Comparison of ENCODE assay signal across 8 cellular contexts in the genomic region with DNA sequence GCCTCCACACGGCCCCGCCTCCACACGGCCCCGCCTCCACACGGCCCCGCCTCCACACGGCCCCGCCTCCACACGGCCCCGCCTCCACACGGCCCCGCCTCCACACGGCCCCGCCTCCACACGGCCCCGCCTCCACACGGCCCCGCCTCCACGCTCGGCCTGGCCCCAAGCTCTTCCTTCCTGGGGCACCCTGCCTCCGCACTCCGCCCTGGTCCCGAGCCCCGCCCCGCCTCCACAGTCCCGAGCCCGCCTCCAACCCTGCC. TPM values are rescaled to one million over a fixed set of nuclear protein-coding genes. Genes with fewer than 3 reads are reported as not detected.
DNase-seq lines count a peak whose midpoint lies in the region; ATAC-seq and TF ChIP-seq lines count a peak whose summit lies in the region.
"Not testable (repeated sequence)": the region's sequence is repeated elsewhere in the genome, so short reads cannot be mapped to it uniquely, and the experiment has no call there.

No MANE protein-coding gene starts in this region.

- peaks cover 16% of the 10 kb centered on the region for H3K36me3 Mint-ChIP-seq in CD4-positive, CD25-positive, alpha-beta regulatory T cell
- peaks cover 20% of the 10 kb centered on the region for H3K36me3 Mint-ChIP-seq in activated CD8-positive, alpha-beta memory T cell treated with anti-CD3 and anti-CD28 coated beads, Interleukin-2, amount 10 ng/mL, durations not matched to agents 7 days and 5 days
- H3K36me3 Mint-ChIP-seq in brain = peaks cover 16% of the 10 kb centered on the region

- peak overlapping the region; percentile 91 to 100 (median 92) for H3K4me3 Mint-ChIP-seq in CD4-positive, CD25-positive, alpha-beta regulatory T cell
- peak overlapping the region; percentile 94 for H3K4me3 Mint-ChIP-seq in activated CD8-positive, alpha-beta memory T cell treated with anti-CD3 and anti-CD28 coated beads, Interleukin-2, amount 10 ng/mL, durations not matched to agents 7 days and 5 days
- H3K4me3 Mint-ChIP-seq in brain = peak overlapping the region; percentile 84 to 90 (median 88)
- peak overlapping the region; percentile 95 to 96 for H3K4me3 Mint-ChIP-seq in stimulated activated naive CD8-positive, alpha-beta T cell treated with anti-CD3 and anti-CD28 coated beads, Interleukin-15, amount 100 ng/mL, for 72 hours

- H2AFZ ChIP-seq in OCI-LY1 (ENCODE audit: low read length); neural cell (ENCODE audit: low read depth, low read length): not testable (repeated sequence)

- peaks cover 14% of the 10 kb centered on the region for H3K79me2 ChIP-seq in OCI-LY1 (ENCODE audit: insufficient read depth, low read length)
- not testable (repeated sequence) for H3K79me2 ChIP-seq in neural cell (replicated peaks; ENCODE audit: insufficient read depth, low read length)

- not testable (repeated sequence) for TF ChIP-seq RAD21 in neural cell (conservative IDR thresholded peaks at IDR 0.05)

- H3K27ac ChIP-seq in CD4-positive, CD25-positive, alpha-beta regulatory T cell (ENCODE audit: insufficient read depth, low read length, poor library complexity, severe bottlenecking) = peak overlapping the region; percentile 83
- not testable (repeated sequence) for H3K27ac ChIP-seq in OCI-LY1 (ENCODE audit: low read depth, low read length, poor library complexity, severe bottlenecking); cardiac muscle cell
- peak overlapping the region; percentile 77 for H3K27ac ChIP-seq in neural cell (ENCODE audit: low read length)

- not testable (repeated sequence) for H3K9me2 ChIP-seq in OCI-LY1 (ENCODE audit: low read depth, low read length); neural cell (ENCODE audit: insufficient read depth, low read length)

- H3K4me1 ChIP-seq in CD4-positive, CD25-positive, alpha-beta regulatory T cell (ENCODE audit: control insufficient read depth, insufficient read depth, low read length, poor library complexity, severe bottlenecking) = peaks cover 26% of the 10 kb centered on the region
- H3K4me1 ChIP-seq in OCI-LY1 (ENCODE audit: insufficient read depth, low read length, severe bottlenecking) = peaks cover 22% of the 10 kb centered on the region
- H3K4me1 ChIP-seq in cardiac muscle cell (ENCODE audit: low read depth) = peaks cover 11% of the 10 kb centered on the region

- CTCF ChIA-PET in activated CD8-positive, alpha-beta memory T cell treated with anti-CD3 and anti-CD28 coated beads, Interleukin-2, amount 10 ng/mL, durations not matched to agents 7 days and 5 days (lab: Charles Lee) = interaction anchor here (0.6 to 1.5 kb wide), 4 partner anchors 159 to 204 kb away, joined by 3 to 9 read pairs (median 3); partner anchors contain the start of gene ZC3H8

- DNase-seq in CD4-positive, CD25-positive, alpha-beta regulatory T cell; cardiac muscle cell (ENCODE audit: low read depth in 1 of 2, low spot score in 1 of 2); stimulated activated naive CD8-positive, alpha-beta T cell treated with anti-CD3 and anti-CD28 coated beads, Interleukin-15, amount 100 ng/mL, for 72 hours: not testable (repeated sequence)
- DNase-seq in activated CD8-positive, alpha-beta memory T cell treated with anti-CD3 and anti-CD28 coated beads, Interleukin-2, amount 10 ng/mL, durations not matched to agents 7 days and 5 days = peak; percentile 99

- ATAC-seq in CD4-positive, CD25-positive, alpha-beta regulatory T cell (ENCODE audit: low read depth in 2 of 2) = peak; percentile 73 to 76
- ATAC-seq in HG02623 (IDR thresholded peaks at IDR 0.05; ENCODE audit: unreplicated experiment) = peak; percentile 37
- ATAC-seq in activated CD8-positive, alpha-beta memory T cell treated with anti-CD3 and anti-CD28 coated beads, Interleukin-2, amount 10 ng/mL, durations not matched to agents 7 days and 5 days = peak; percentile 78
- peak; percentile 83 for ATAC-seq in stimulated activated naive CD8-positive, alpha-beta T cell treated with anti-CD3 and anti-CD28 coated beads, Interleukin-15, amount 100 ng/mL, for 72 hours

- H3K27me3 ChIP-seq in CD4-positive, CD25-positive, alpha-beta regulatory T cell (ENCODE audit: control insufficient read depth, insufficient read depth, low read length); OCI-LY1 (ENCODE audit: insufficient read depth, low read length); cardiac muscle cell; neural cell (ENCODE audit: insufficient read depth, low read depth, low read length): not testable (repeated sequence)

- not testable (repeated sequence) for H3K4me2 ChIP-seq in OCI-LY1 (ENCODE audit: low read length); neural cell (ENCODE audit: low read length)

- not testable (repeated sequence) for H3F3A ChIP-seq in OCI-LY1 (ENCODE audit: insufficient read depth, low read length); neural cell (ENCODE audit: insufficient read depth, low read length, poor library complexity, severe bottlenecking)

- H3K4me1 Mint-ChIP-seq in CD4-positive, CD25-positive, alpha-beta regulatory T cell = peaks cover 19 to 50% (median 40%) of the 10 kb centered on the region in 4 donors
- peaks cover 38% of the 10 kb centered on the region for H3K4me1 Mint-ChIP-seq in activated CD8-positive, alpha-beta memory T cell treated with anti-CD3 and anti-CD28 coated beads, Interleukin-2, amount 10 ng/mL, durations not matched to agents 7 days and 5 days
- H3K4me1 Mint-ChIP-seq in brain = peaks cover 42% of the 10 kb centered on the region
- H3K4me1 Mint-ChIP-seq in stimulated activated naive CD8-positive, alpha-beta T cell treated with anti-CD3 and anti-CD28 coated beads, Interleukin-15, amount 100 ng/mL, for 72 hours = peaks cover 42% of the 10 kb centered on the region

- H3K9me3 ChIP-seq in CD4-positive, CD25-positive, alpha-beta regulatory T cell (ENCODE audit: control insufficient read depth in 2 of 2, low read length in 2 of 2); OCI-LY1 (ENCODE audit: low read length); cardiac muscle cell (ENCODE audit: low read depth); neural cell (ENCODE audit: low read length): not testable (repeated sequence)

- not testable (repeated sequence) for H3K9me3 Mint-ChIP-seq in CD4-positive, CD25-positive, alpha-beta regulatory T cell; activated CD8-positive, alpha-beta memory T cell treated with anti-CD3 and anti-CD28 coated beads, Interleukin-2, amount 10 ng/mL, durations not matched to agents 7 days and 5 days (ENCODE audit: low read depth); brain; stimulated activated naive CD8-positive, alpha-beta T cell treated with anti-CD3 and anti-CD28 coated beads, Interleukin-15, amount 100 ng/mL, for 72 hours

- not testable (repeated sequence) for H3K36me3 ChIP-seq in CD4-positive, CD25-positive, alpha-beta regulatory T cell (ENCODE audit: control insufficient read depth, insufficient read depth, low read length); OCI-LY1 (ENCODE audit: insufficient read depth, low read length); cardiac muscle cell; neural cell (ENCODE audit: insufficient read depth, low read length)

- H3K9ac ChIP-seq in OCI-LY1 (ENCODE audit: low read length); neural cell (ENCODE audit: low read length): not testable (repeated sequence)

- H3K27me3 Mint-ChIP-seq in CD4-positive, CD25-positive, alpha-beta regulatory T cell; activated CD8-positive, alpha-beta memory T cell treated with anti-CD3 and anti-CD28 coated beads, Interleukin-2, amount 10 ng/mL, durations not matched to agents 7 days and 5 days; brain; stimulated activated naive CD8-positive, alpha-beta T cell treated with anti-CD3 and anti-CD28 coated beads, Interleukin-15, amount 100 ng/mL, for 72 hours: not testable (repeated sequence)

- H3K27ac Mint-ChIP-seq in CD4-positive, CD25-positive, alpha-beta regulatory T cell = peak overlapping the region in 1 of 3 donors; percentile 74
- peak overlapping the region; percentile 95 for H3K27ac Mint-ChIP-seq in activated CD8-positive, alpha-beta memory T cell treated with anti-CD3 and anti-CD28 coated beads, Interleukin-2, amount 10 ng/mL, durations not matched to agents 7 days and 5 days
- peak overlapping the region in 4 of 5 experiments; percentile 84 to 94 (median 90) for H3K27ac Mint-ChIP-seq in brain
- not testable (repeated sequence) for H3K27ac Mint-ChIP-seq in stimulated activated naive CD8-positive, alpha-beta T cell treated with anti-CD3 and anti-CD28 coated beads, Interleukin-15, amount 100 ng/mL, for 72 hours

- H3K4me3 ChIP-seq in CD4-positive, CD25-positive, alpha-beta regulatory T cell (ENCODE audit: low read depth, low read length) = not testable (repeated sequence)
- peak overlapping the region; percentile 96 for H3K4me3 ChIP-seq in OCI-LY1 (ENCODE audit: low read depth, low read length, poor library complexity, severe bottlenecking)
- peak overlapping the region; percentile 92 for H3K4me3 ChIP-seq in cardiac muscle cell
- peak overlapping the region; percentile 95 for H3K4me3 ChIP-seq in neural cell (ENCODE audit: low read length)

- not testable (repeated sequence) for TF ChIP-seq EP300 in neural cell (conservative IDR thresholded peaks at IDR 0.05; ENCODE audit: poor library complexity, severe bottlenecking)

- TF ChIP-seq CTCF in OCI-LY1 (IDR thresholded peaks at IDR 0.05; ENCODE audit: low read length); brain (conservative IDR thresholded peaks at IDR 0.05); cardiac muscle cell (IDR thresholded peaks at IDR 0.05; ENCODE audit: low read depth, low read length); neural cell (IDR thresholded peaks at IDR 0.05; ENCODE audit: poor library complexity, severe bottlenecking): not testable (repeated sequence)

- not testable (repeated sequence) for H4K20me1 ChIP-seq in OCI-LY1 (ENCODE audit: insufficient read depth, low read length); neural cell (ENCODE audit: insufficient read depth)

RNA-seq across cellular contexts. Expression of gene TMEM87B, which starts 0.3 kb away (rescaled TPM):
- total RNA-seq in CD4-positive, CD25-positive, alpha-beta regulatory T cell = 24.6 TPM
- polyA plus RNA-seq in CD4-positive, CD25-positive, alpha-beta regulatory T cell = 10 to 100 TPM in 3 of 4 donors, 1 to 10 TPM in 1; 9.1 to 15.6 (median 11.8) TPM
- 10 to 100 TPM; 19.1 to 19.7 TPM for total RNA-seq in activated CD8-positive, alpha-beta memory T cell treated with anti-CD3 and anti-CD28 coated beads, Interleukin-2, amount 10 ng/mL, durations not matched to agents 7 days and 5 days
- polyA plus RNA-seq in brain (ENCODE audit: insufficient read depth, low read depth, low replicate concordance) (4.2 TPM), cardiac muscle cell (12.1 and 14.2 TPM in 2 replicates), neural cell (9.5 and 12.8 TPM in 2 replicates)
- total RNA-seq in cardiac muscle cell = 4.6 and 7.3 TPM in 2 replicates
- polyA minus RNA-seq in neural cell = 9.0 and 10.4 TPM in 2 replicates
